ENCODE assay signal across 9 cellular contexts in genomic region chr10:70403483-70404035, GRCh38. TPM values are rescaled to one million over a fixed set of nuclear protein-coding genes. Genes with fewer than 3 reads are reported as not detected.
DNase-seq lines count a peak whose midpoint lies in the region; ATAC-seq, FAIRE-seq and TF ChIP-seq lines count a peak whose summit lies in the region.
"Had no signal": no experiment of that assay in that cellular context is flagged by ENCODE, and none has a peak within 500 bp of the region (broad histone marks: within the 10 kb centered on the region; RNA-seq: fewer than 3 reads in every experiment).

No MANE protein-coding gene starts in this region.

- H3K36me3 ChIP-seq in body of pancreas (replicated peaks in 1 of 2; ENCODE audit: insufficient read depth in 1 of 2, low read depth in 2 of 2), result no peaks in the 10 kb centered on the region

- DNase-seq in GM12891 (ENCODE audit: insufficient read length, low spot score) (no peak), body of pancreas (no peak), nephron progenitor cell (no peak), G401 (ENCODE audit: low spot score) (no peak), A172 (ENCODE audit: low spot score) (no peak), NCI-H1694 treated with DMSO at 0.1 percent for 48 hours (lab: John Stamatoyannopoulos, UW) (no peak)
- DNase-seq in effector CD4-positive, alpha-beta T cell, result no peak

- H3K36me3 Mint-ChIP-seq in nephron progenitor cell (ENCODE audit: low read depth), result peaks cover 25% of the 10 kb centered on the region

- TF ChIP-seq CTCF in body of pancreas (IDR thresholded peaks at IDR 0.05), result no peak
- no peak for TF ChIP-seq CTCF in nephron progenitor cell (IDR thresholded peaks at IDR 0.05)

- H3K4me1 ChIP-seq in body of pancreas, result peaks cover 34% of the 10 kb centered on the region

- ATAC-seq in HG03159 (IDR thresholded peaks at IDR 0.05; ENCODE audit: unreplicated experiment) (peak; percentile 4), body of pancreas (no peak)

- peak overlapping the region in 3 of 4 donors; percentile 96 to 99 (median 99) for H3K27ac ChIP-seq in body of pancreas

- intact Hi-C loops in body of pancreas (cut with DNase I), result no loop called here

- 5% methylated on average over 12 of the region's 12 CpGs for WGBS in body of pancreas, 2 donors

- H3K9me3 ChIP-seq in body of pancreas, result no peaks in the 10 kb centered on the region

- H3K4me3 ChIP-seq in body of pancreas, result peak overlapping the region in 1 of 2 donors; percentile 72

- H3K9me3 Mint-ChIP-seq in nephron progenitor cell, result peaks cover 21% of the 10 kb centered on the region

- peak; percentile 98 for FAIRE-seq in GM12891 (lab: Jason Lieb, UNC)

- no peak overlapping the region for H3K27ac Mint-ChIP-seq in nephron progenitor cell

- TF ChIP-seq POLR2A in GM12891 (IDR thresholded peaks at IDR 0.05; ENCODE audit: low read depth, low read length) (no peak), body of pancreas (IDR thresholded peaks at IDR 0.05) (no peak)

- H3K27me3 Mint-ChIP-seq in nephron progenitor cell (ENCODE audit: low read depth, poor library complexity), result peaks cover 4% of the 10 kb centered on the region

- in situ Hi-C loops in G401 (cut with HindIII; ENCODE audit: low sequenced_read_pairs), result no loop called here

- peaks cover 32% of the 10 kb centered on the region for H3K4me1 Mint-ChIP-seq in nephron progenitor cell

- H3K4me3 Mint-ChIP-seq in nephron progenitor cell, result peak overlapping the region; percentile 99

- H3K27me3 ChIP-seq in body of pancreas, result no peaks in the 10 kb centered on the region

TF ChIP-seq in GM12891, 5 proteins besides CTCF, POLR2A, EP300 and RAD21:
- TF ChIP-seq POLR2AphosphoS5 (IDR thresholded peaks at IDR 0.05; ENCODE audit: low read depth, low read length), result no peak
- no peak for TF ChIP-seq PAX5 (IDR thresholded peaks at IDR 0.05; ENCODE audit: insufficient read depth, low read length, severe bottlenecking)
- TF ChIP-seq POU2F2 (IDR thresholded peaks at IDR 0.05; ENCODE audit: low read depth, low read length), result no peak
- no peak for TF ChIP-seq SPI1 (IDR thresholded peaks at IDR 0.05; ENCODE audit: low read depth, low read length)
- no peak for TF ChIP-seq TAF1 (IDR thresholded peaks at IDR 0.05; ENCODE audit: low read depth, low read length)

RNA-seq across cellular contexts. Expression of gene EIF4EBP2, which starts 0.4 kb away (rescaled TPM):
- polyA plus RNA-seq in GM12891 (2012; ENCODE audit: low read depth, missing spikeins), result 16.1 TPM
- total RNA-seq in body of pancreas, result 10 to 100 TPM; 44.9 to 47.1 TPM
- 14.3 and 22.5 TPM in 2 replicates for total RNA-seq in G401 (2014; rRNA removed; shearing (Covaris generic))
- total RNA-seq in A172 (2014; rRNA removed; shearing (Covaris generic)), result 30.2 and 31.6 TPM in 2 replicates

RNA-seq across cellular contexts. Expression of gene LRRC20, which starts 21.1 kb away (rescaled TPM):
- polyA plus RNA-seq in GM12891 (2012; ENCODE audit: low read depth, missing spikeins), result 11.6 TPM
- 1 to 10 TPM in 1 of 2 donors, under 1 TPM in 1; 0.66 to 1.6 TPM for total RNA-seq in body of pancreas
- 44.8 and 53.2 TPM in 2 replicates for total RNA-seq in G401 (2014; rRNA removed; shearing (Covaris generic))
- total RNA-seq in A172 (2014; rRNA removed; shearing (Covaris generic)), result 4.1 and 6.3 TPM in 2 replicates

RNA-seq across cellular contexts. Expression of gene NODAL, which starts 37.9 kb away (rescaled TPM):
- 0.05 TPM for polyA plus RNA-seq in GM12891 (2012; ENCODE audit: low read depth, missing spikeins)
- total RNA-seq in body of pancreas, result not detected
- 2.8 TPM in 1 of 2 replicates, not detected in the other for total RNA-seq in G401 (2014; rRNA removed; shearing (Covaris generic))
- not detected in 2 replicates for total RNA-seq in A172 (2014; rRNA removed; shearing (Covaris generic))
- total RNA-seq: T-helper 1 cell treated with Interleukin-12 subunit alpha and Interleukin-12 subunit beta and Interleukin-4 antibody, amounts not matched to agents 30 ng/mL and 1 ng/mL, for 36 hours had no signal
